ENCODE assay signal across 8 cellular contexts in genomic region chr1:31936278-31936965, GRCh38. TPM values are rescaled to one million over a fixed set of nuclear protein-coding genes. Genes with fewer than 3 reads are reported as not detected.
DNase-seq lines count a peak whose midpoint lies in the region; ATAC-seq, FAIRE-seq and TF ChIP-seq lines count a peak whose summit lies in the region.

No MANE protein-coding gene starts in this region.

- no peak for ATAC-seq in Right ventricle myocardium inferior
- peak; percentile 13 for ATAC-seq in left colon
- ATAC-seq in GM18858 (IDR thresholded peaks at IDR 0.05; ENCODE audit: unreplicated experiment) = no peak

- TF ChIP-seq EP300 in tibial nerve (IDR thresholded peaks at IDR 0.05) = no peak

- H3K4me1 ChIP-seq in right atrium auricular region (peaks cover 0 to 73% of the 10 kb centered on the region in 2 donors), tibial nerve (peaks cover 0 to 76% (median 62%) of the 10 kb centered on the region in 4 donors)

- H3K4me3 ChIP-seq in right atrium auricular region (peak overlapping the region; percentile 74 to 93), tibial nerve (peak overlapping the region; percentile 54 to 90 (median 76))

- H3K4me1 Mint-ChIP-seq in activated naive CD8-positive, alpha-beta T cell treated with anti-CD3 and anti-CD28 coated beads for 36 hours = peaks cover 73% of the 10 kb centered on the region

- 61 to 65% methylated on average over 8 of the region's 8 CpGs for WGBS in tibial nerve, 2 donors

- no peaks in the 10 kb centered on the region for H3K27me3 Mint-ChIP-seq in activated naive CD8-positive, alpha-beta T cell treated with anti-CD3 and anti-CD28 coated beads for 36 hours

- H3K36me3 ChIP-seq in right atrium auricular region = no peaks in the 10 kb centered on the region
- no peaks in the 10 kb centered on the region for H3K36me3 ChIP-seq in tibial nerve

- peak overlapping the region; percentile 98 for H3K27ac Mint-ChIP-seq in activated naive CD8-positive, alpha-beta T cell treated with anti-CD3 and anti-CD28 coated beads for 36 hours

- H3K9me3 ChIP-seq in right atrium auricular region = no peaks in the 10 kb centered on the region
- H3K9me3 ChIP-seq in tibial nerve = no peaks in the 10 kb centered on the region

- no peaks in the 10 kb centered on the region for H3K9me3 Mint-ChIP-seq in activated naive CD8-positive, alpha-beta T cell treated with anti-CD3 and anti-CD28 coated beads for 36 hours

- no peak for FAIRE-seq in D721Med (lab: Jason Lieb, UNC)

- peak overlapping the region; percentile 96 to 97 for H3K27ac ChIP-seq in right atrium auricular region
- peak overlapping the region in 3 of 4 donors; percentile 98 for H3K27ac ChIP-seq in tibial nerve

- intact Hi-C loops in Right ventricle myocardium inferior (cut with DNase I) (no loop called here), left colon (cut with DNase I, micrococcal nuclease) (no loop called here)

- H3K36me3 Mint-ChIP-seq in activated naive CD8-positive, alpha-beta T cell treated with anti-CD3 and anti-CD28 coated beads for 36 hours = peaks cover 34% of the 10 kb centered on the region

- TF ChIP-seq POLR2A in tibial nerve (IDR thresholded peaks at IDR 0.05) = no peak

- peak overlapping the region; percentile 91 for H3K4me3 Mint-ChIP-seq in activated naive CD8-positive, alpha-beta T cell treated with anti-CD3 and anti-CD28 coated beads for 36 hours

- no peak for DNase-seq in right atrium auricular region (ENCODE audit: low spot score)
- no peak for DNase-seq in Right ventricle myocardium inferior (ENCODE audit: missing footprints)
- no peak for DNase-seq in activated naive CD8-positive, alpha-beta T cell treated with anti-CD3 and anti-CD28 coated beads for 36 hours
- no peak for DNase-seq in left colon
- DNase-seq in tibial nerve (ENCODE audit: low spot score in 2 of 2) = no peak
- no peak for DNase-seq in D721Med (ENCODE audit: insufficient read length, low spot score)
- no peak for DNase-seq in activated CD4-positive, CD25-positive, alpha-beta regulatory T cell treated with anti-CD3 and anti-CD28 coated beads, Interleukin-2, amount 50 U/mL, for 72 hours

- H3K27me3 ChIP-seq in right atrium auricular region (no peaks in the 10 kb centered on the region), tibial nerve (no peaks in the 10 kb centered on the region)

- TF ChIP-seq CTCF in right atrium auricular region (IDR thresholded peaks at IDR 0.05) (no peak), tibial nerve (IDR thresholded peaks at IDR 0.05) (no peak), D721Med (IDR thresholded peaks at IDR 0.05; ENCODE audit: insufficient read depth, missing control alignments) (no peak)

RNA-seq across cellular contexts. Expression of gene PTP4A2, which starts 1.7 kb away (rescaled TPM):
- total RNA-seq in right atrium auricular region = 100 to 1,000 TPM; 261 to 319 TPM
- 249 TPM for total RNA-seq in Right ventricle myocardium inferior
- total RNA-seq in activated naive CD8-positive, alpha-beta T cell treated with anti-CD3 and anti-CD28 coated beads for 36 hours = 100 to 1,000 TPM; 342 to 357 TPM
- 100 to 1,000 TPM; 265 to 271 TPM for total RNA-seq in left colon
- 100 to 1,000 TPM; 127 to 184 (median 159) TPM for total RNA-seq in tibial nerve
